ENCODE assay signal across 6 cellular contexts in the genomic region with DNA sequence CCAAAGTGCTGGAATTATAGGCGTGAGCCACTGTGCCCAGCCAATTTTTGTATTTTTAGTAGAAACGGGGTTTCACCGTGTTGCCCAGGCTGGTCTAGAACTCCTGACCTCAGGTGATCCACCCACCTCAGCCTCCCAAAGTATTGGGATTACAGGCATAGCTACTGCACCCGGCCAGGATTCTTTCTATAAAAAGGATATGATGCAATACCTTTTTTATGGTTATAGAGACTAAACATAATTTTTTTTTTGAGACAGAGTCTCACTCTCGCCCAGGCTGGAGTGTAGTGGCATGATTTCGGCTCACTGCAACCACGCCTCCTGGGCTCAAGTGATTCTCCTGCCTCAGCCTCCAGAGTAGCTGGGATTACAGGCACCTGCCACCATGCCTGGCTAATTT. TPM values are rescaled to one million over a fixed set of nuclear protein-coding genes. Genes with fewer than 3 reads are reported as not detected.
"Had no signal": no experiment of that assay in that cellular context is flagged by ENCODE, and none has a peak within 500 bp of the region (broad histone marks: within the 10 kb centered on the region; RNA-seq: fewer than 3 reads in every experiment).

No MANE protein-coding gene starts in this region.

RNA-seq across cellular contexts. Expression of gene PKLR, which starts 27.6 kb away (rescaled TPM):
- total RNA-seq: NCI-H460, PC-9, Right ventricle myocardium superior, RPMI7951, SJSA1 had no signal
- polyA plus RNA-seq: SK-N-SH had no signal
